Comparison of ENCODE assay signal across 2 cellular contexts in the genomic region with DNA sequence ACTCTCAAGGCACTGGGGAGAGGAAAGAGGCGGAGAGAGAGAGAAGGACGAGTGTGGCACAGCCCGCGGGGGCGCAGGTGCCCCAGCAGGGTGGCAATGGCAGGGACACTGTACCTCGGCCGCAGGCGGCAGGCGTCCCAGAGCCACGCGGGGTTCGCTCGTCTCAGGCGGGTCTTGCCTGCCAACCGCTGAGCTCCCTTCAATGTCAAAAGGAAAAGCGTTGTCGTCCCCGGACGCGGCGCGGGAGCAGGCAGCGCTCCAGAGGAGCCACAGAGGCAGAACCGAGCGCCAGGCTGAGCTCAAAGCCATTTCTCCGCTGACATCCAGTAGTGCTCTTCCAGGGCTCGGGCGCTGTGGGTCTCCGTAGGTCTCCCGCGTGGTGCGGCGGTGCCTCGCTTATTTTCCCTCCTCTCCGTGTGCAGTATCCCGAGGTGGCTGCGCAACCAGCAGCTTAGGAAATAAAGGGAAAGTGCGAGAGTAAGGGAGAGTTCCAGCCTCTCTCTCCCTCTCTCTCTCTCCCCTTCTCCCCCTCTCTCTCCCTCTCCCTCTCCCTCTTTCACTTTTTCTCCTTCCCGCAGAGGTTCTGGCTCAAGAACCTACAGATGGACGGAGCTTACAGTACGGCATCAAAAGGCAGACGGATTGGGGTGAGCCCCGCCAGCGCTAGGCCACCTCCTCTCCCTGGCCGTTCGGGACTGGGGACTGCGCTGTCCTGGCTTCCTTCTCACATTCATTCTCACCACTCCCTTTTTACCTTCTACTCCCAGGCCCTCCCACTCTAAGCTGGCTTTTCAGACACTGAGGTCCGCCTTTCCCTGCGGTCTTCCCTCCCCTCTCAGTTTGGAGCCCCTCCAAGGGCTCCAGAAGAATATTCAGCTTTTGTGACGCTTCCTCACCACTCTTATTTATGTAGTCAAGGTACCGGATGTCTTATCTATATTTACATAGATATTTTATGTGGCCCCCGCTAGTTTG.
A peak's percentile ranks its signal among the peaks of the same experiment; 100 is the strongest.
TF ChIP-seq lines count a peak whose summit lies in the region.

A gene with protein sequence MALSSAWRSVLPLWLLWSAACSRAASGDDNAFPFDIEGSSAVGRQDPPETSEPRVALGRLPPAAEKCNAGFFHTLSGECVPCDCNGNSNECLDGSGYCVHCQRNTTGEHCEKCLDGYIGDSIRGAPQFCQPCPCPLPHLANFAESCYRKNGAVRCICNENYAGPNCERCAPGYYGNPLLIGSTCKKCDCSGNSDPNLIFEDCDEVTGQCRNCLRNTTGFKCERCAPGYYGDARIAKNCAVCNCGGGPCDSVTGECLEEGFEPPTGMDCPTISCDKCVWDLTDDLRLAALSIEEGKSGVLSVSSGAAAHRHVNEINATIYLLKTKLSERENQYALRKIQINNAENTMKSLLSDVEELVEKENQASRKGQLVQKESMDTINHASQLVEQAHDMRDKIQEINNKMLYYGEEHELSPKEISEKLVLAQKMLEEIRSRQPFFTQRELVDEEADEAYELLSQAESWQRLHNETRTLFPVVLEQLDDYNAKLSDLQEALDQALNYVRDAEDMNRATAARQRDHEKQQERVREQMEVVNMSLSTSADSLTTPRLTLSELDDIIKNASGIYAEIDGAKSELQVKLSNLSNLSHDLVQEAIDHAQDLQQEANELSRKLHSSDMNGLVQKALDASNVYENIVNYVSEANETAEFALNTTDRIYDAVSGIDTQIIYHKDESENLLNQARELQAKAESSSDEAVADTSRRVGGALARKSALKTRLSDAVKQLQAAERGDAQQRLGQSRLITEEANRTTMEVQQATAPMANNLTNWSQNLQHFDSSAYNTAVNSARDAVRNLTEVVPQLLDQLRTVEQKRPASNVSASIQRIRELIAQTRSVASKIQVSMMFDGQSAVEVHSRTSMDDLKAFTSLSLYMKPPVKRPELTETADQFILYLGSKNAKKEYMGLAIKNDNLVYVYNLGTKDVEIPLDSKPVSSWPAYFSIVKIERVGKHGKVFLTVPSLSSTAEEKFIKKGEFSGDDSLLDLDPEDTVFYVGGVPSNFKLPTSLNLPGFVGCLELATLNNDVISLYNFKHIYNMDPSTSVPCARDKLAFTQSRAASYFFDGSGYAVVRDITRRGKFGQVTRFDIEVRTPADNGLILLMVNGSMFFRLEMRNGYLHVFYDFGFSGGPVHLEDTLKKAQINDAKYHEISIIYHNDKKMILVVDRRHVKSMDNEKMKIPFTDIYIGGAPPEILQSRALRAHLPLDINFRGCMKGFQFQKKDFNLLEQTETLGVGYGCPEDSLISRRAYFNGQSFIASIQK (N-terminal part only) (minus strand): TSS at position 726 of the 975 bp plus-strand sequence. CDS start 417 bp downstream, at position 309.

TF ChIP-seq in HEK293T, 16 proteins besides CTCF, POLR2A, EP300 and RAD21:
- TF ChIP-seq TARDBP (IDR thresholded peaks at IDR 0.05) (no peak), L3MBTL2 (conservative IDR thresholded peaks at IDR 0.05) (peak; percentile 85), LEF1 (IDR thresholded peaks at IDR 0.05; ENCODE audit: borderline replicate concordance) (no peak)

TF ChIP-seq in H1, 55 proteins besides CTCF, POLR2A, EP300 and RAD21 (continues in another document):
- TF ChIP-seq BCL11A (IDR thresholded peaks at IDR 0.05; ENCODE audit: low read depth in 2 of 2, low read length in 2 of 2) (no peak), HDAC2 (IDR thresholded peaks at IDR 0.05; ENCODE audit: borderline replicate concordance in 1 of 2, low read depth in 2 of 2, low read length in 2 of 2) (peak in 1 of 2 experiments; percentile 59; a peak in 2 of 4 replicates), CTBP2 (IDR thresholded peaks at IDR 0.05; ENCODE audit: borderline replicate concordance, insufficient read depth, insufficient read length, low read length) (no peak), CREB1 (IDR thresholded peaks at IDR 0.05) (no peak), BRCA1 (IDR thresholded peaks at IDR 0.05; ENCODE audit: low read depth, low read length) (no peak), MAFK (IDR thresholded peaks at IDR 0.05; ENCODE audit: low read depth, low read length) (no peak), SRF (IDR thresholded peaks at IDR 0.05; ENCODE audit: low read depth, low read length) (no peak), SIX5 (IDR thresholded peaks at IDR 0.05; ENCODE audit: low read depth, low read length) (no peak), ASH2L (IDR thresholded peaks at IDR 0.05; ENCODE audit: low read length) (peak; percentile 96), ZNF274 (IDR thresholded peaks at IDR 0.05; ENCODE audit: borderline replicate concordance, extremely low read depth, low read length) (no peak), EGR1 (IDR thresholded peaks at IDR 0.05; ENCODE audit: borderline replicate concordance, low read depth, low read length) (no peak), FOSL1 (IDR thresholded peaks at IDR 0.05; ENCODE audit: insufficient read depth, low read depth, low read length) (no peak), HDAC6 (IDR thresholded peaks at IDR 0.05; ENCODE audit: low read depth, low read length) (no peak), GTF2F1 (IDR thresholded peaks at IDR 0.05; ENCODE audit: borderline replicate concordance, low read depth, low read length) (no peak), KDM5A (IDR thresholded peaks at IDR 0.05; ENCODE audit: low read length) (no peak), BACH1 (IDR thresholded peaks at IDR 0.05; ENCODE audit: low read length) (no peak), CEBPB (IDR thresholded peaks at IDR 0.05; ENCODE audit: low read depth, low read length) (no peak), SIRT6 (IDR thresholded peaks at IDR 0.05; ENCODE audit: low read length) (no peak), JUN (IDR thresholded peaks at IDR 0.05; ENCODE audit: low read depth, low read length) (no peak), TAF1 (IDR thresholded peaks at IDR 0.05; ENCODE audit: low read depth, low read length) (no peak), YY1 (IDR thresholded peaks at IDR 0.05; ENCODE audit: low read depth, low read length) (no peak; the same call in 1 of the 2 replicates), TEAD4 (IDR thresholded peaks at IDR 0.05; ENCODE audit: low read depth, low read length) (no peak), SAP30 (IDR thresholded peaks at IDR 0.05; ENCODE audit: insufficient read depth, insufficient replicate concordance, low read length) (peak; percentile 23), NANOG (IDR thresholded peaks at IDR 0.05; ENCODE audit: insufficient read depth, low read depth, low read length, poor library complexity, severe bottlenecking) (no peak), CHD1 (IDR thresholded peaks at IDR 0.05; ENCODE audit: low read depth, low read length) (no peak), KDM4A (IDR thresholded peaks at IDR 0.05; ENCODE audit: low read depth, low read length, severe bottlenecking) (peak; percentile 98), RNF2 (IDR thresholded peaks at IDR 0.05; ENCODE audit: borderline replicate concordance, low read depth, low read length, missing control alignments, poor library complexity, severe bottlenecking) (no peak), RXRA (IDR thresholded peaks at IDR 0.05; ENCODE audit: insufficient read depth, low read depth, low read length) (no peak), TBP (IDR thresholded peaks at IDR 0.05; ENCODE audit: low read depth, low read length) (peak; percentile 25; the same call in 1 of the 2 replicates), CBX5 (IDR thresholded peaks at IDR 0.05; ENCODE audit: low read depth, low read length) (no peak), POU5F1 (IDR thresholded peaks at IDR 0.05; ENCODE audit: low read depth, low read length) (no peak), SP2 (IDR thresholded peaks at IDR 0.05; ENCODE audit: low read length) (no peak), RBBP5 (IDR thresholded peaks at IDR 0.05; ENCODE audit: borderline replicate concordance, low read depth, low read length) (peak; percentile 97), ATF2 (IDR thresholded peaks at IDR 0.05; ENCODE audit: low read length) (no peak), KDM1A (IDR thresholded peaks at IDR 0.05; ENCODE audit: borderline replicate concordance, low read length) (no peak), POLR2AphosphoS5 (IDR thresholded peaks at IDR 0.05; ENCODE audit: low read depth, low read length) (no peak), SUZ12 (IDR thresholded peaks at IDR 0.05; ENCODE audit: low read length) (peak; percentile 74; the same call in 1 of the 2 replicates), CHD2 (IDR thresholded peaks at IDR 0.05; ENCODE audit: low read length) (no peak), MAX (IDR thresholded peaks at IDR 0.05) (peak; percentile 54), SP1 (IDR thresholded peaks at IDR 0.05; ENCODE audit: low read depth, low read length) (no peak), PHF8 (conservative IDR thresholded peaks at IDR 0.05; ENCODE audit: low read depth, low read length) (no peak)
- TF ChIP-seq, protein P1, sequence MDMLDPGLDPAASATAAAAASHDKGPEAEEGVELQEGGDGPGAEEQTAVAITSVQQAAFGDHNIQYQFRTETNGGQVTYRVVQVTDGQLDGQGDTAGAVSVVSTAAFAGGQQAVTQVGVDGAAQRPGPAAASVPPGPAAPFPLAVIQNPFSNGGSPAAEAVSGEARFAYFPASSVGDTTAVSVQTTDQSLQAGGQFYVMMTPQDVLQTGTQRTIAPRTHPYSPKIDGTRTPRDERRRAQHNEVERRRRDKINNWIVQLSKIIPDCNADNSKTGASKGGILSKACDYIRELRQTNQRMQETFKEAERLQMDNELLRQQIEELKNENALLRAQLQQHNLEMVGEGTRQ (IDR thresholded peaks at IDR 0.05; ENCODE audit: low read length) = no peak
- TF ChIP-seq, protein P2, sequence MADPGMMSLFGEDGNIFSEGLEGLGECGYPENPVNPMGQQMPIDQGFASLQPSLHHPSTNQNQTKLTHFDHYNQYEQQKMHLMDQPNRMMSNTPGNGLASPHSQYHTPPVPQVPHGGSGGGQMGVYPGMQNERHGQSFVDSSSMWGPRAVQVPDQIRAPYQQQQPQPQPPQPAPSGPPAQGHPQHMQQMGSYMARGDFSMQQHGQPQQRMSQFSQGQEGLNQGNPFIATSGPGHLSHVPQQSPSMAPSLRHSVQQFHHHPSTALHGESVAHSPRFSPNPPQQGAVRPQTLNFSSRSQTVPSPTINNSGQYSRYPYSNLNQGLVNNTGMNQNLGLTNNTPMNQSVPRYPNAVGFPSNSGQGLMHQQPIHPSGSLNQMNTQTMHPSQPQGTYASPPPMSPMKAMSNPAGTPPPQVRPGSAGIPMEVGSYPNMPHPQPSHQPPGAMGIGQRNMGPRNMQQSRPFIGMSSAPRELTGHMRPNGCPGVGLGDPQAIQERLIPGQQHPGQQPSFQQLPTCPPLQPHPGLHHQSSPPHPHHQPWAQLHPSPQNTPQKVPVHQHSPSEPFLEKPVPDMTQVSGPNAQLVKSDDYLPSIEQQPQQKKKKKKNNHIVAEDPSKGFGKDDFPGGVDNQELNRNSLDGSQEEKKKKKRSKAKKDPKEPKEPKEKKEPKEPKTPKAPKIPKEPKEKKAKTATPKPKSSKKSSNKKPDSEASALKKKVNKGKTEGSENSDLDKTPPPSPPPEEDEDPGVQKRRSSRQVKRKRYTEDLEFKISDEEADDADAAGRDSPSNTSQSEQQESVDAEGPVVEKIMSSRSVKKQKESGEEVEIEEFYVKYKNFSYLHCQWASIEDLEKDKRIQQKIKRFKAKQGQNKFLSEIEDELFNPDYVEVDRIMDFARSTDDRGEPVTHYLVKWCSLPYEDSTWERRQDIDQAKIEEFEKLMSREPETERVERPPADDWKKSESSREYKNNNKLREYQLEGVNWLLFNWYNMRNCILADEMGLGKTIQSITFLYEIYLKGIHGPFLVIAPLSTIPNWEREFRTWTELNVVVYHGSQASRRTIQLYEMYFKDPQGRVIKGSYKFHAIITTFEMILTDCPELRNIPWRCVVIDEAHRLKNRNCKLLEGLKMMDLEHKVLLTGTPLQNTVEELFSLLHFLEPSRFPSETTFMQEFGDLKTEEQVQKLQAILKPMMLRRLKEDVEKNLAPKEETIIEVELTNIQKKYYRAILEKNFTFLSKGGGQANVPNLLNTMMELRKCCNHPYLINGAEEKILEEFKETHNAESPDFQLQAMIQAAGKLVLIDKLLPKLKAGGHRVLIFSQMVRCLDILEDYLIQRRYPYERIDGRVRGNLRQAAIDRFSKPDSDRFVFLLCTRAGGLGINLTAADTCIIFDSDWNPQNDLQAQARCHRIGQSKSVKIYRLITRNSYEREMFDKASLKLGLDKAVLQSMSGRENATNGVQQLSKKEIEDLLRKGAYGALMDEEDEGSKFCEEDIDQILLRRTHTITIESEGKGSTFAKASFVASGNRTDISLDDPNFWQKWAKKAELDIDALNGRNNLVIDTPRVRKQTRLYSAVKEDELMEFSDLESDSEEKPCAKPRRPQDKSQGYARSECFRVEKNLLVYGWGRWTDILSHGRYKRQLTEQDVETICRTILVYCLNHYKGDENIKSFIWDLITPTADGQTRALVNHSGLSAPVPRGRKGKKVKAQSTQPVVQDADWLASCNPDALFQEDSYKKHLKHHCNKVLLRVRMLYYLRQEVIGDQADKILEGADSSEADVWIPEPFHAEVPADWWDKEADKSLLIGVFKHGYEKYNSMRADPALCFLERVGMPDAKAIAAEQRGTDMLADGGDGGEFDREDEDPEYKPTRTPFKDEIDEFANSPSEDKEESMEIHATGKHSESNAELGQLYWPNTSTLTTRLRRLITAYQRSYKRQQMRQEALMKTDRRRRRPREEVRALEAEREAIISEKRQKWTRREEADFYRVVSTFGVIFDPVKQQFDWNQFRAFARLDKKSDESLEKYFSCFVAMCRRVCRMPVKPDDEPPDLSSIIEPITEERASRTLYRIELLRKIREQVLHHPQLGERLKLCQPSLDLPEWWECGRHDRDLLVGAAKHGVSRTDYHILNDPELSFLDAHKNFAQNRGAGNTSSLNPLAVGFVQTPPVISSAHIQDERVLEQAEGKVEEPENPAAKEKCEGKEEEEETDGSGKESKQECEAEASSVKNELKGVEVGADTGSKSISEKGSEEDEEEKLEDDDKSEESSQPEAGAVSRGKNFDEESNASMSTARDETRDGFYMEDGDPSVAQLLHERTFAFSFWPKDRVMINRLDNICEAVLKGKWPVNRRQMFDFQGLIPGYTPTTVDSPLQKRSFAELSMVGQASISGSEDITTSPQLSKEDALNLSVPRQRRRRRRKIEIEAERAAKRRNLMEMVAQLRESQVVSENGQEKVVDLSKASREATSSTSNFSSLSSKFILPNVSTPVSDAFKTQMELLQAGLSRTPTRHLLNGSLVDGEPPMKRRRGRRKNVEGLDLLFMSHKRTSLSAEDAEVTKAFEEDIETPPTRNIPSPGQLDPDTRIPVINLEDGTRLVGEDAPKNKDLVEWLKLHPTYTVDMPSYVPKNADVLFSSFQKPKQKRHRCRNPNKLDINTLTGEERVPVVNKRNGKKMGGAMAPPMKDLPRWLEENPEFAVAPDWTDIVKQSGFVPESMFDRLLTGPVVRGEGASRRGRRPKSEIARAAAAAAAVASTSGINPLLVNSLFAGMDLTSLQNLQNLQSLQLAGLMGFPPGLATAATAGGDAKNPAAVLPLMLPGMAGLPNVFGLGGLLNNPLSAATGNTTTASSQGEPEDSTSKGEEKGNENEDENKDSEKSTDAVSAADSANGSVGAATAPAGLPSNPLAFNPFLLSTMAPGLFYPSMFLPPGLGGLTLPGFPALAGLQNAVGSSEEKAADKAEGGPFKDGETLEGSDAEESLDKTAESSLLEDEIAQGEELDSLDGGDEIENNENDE (IDR thresholded peaks at IDR 0.05; ENCODE audit: insufficient replicate concordance, low read length) = no peak
